In genomic region chr15:78800806-78801205, GRCh38 we compare ENCODE assay signal across 17 cellular contexts. TPM values are rescaled to one million over a fixed set of nuclear protein-coding genes. Genes with fewer than 3 reads are reported as not detected.
A peak's percentile ranks its signal among the peaks of the same experiment; 100 is the strongest.
DNase-seq lines count a peak whose midpoint lies in the region; TF ChIP-seq lines count a peak whose summit lies in the region.
"Had no signal": no experiment of that assay in that cellular context is flagged by ENCODE, and none has a peak within 500 bp of the region (broad histone marks: within the 10 kb centered on the region; RNA-seq: fewer than 3 reads in every experiment).

No MANE protein-coding gene starts in this region.

- peaks cover 4% of the 10 kb centered on the region for H3K79me2 ChIP-seq in osteoblast (ENCODE audit: insufficient read depth, low read length)

- intact Hi-C loops in MCF 10A (cut with micrococcal nuclease) (no loop called here), cardiac septum (cut with DNase I) (no loop called here)

- H3K9me3 Mint-ChIP-seq in endodermal cell (no peaks in the 10 kb centered on the region), MCF 10A (ENCODE audit: unreplicated experiment) (no peaks in the 10 kb centered on the region)
- H3K9me3 Mint-ChIP-seq: CD14-positive monocyte; CD4-positive, alpha-beta memory T cell; IgD-negative memory B cell had no signal

- H3K27me3 Mint-ChIP-seq in endodermal cell (ENCODE audit: insufficient read depth): no peaks in the 10 kb centered on the region
- H3K27me3 Mint-ChIP-seq in MCF 10A (ENCODE audit: insufficient read depth, unreplicated experiment): no peaks in the 10 kb centered on the region
- H3K27me3 Mint-ChIP-seq: IgD-negative memory B cell had no signal

- H3K36me3 ChIP-seq in endodermal cell (ENCODE audit: control insufficient read depth, insufficient read depth, low read length) (no peaks in the 10 kb centered on the region), osteoblast (ENCODE audit: insufficient read depth, low read length) (peaks cover 2% of the 10 kb centered on the region)

- POLR2A ChIA-PET in RWPE1 (lab: Yijun Ruan, JAX; ENCODE audit: low non-redundant PET) (no interaction called here), MCF 10A (lab: Yijun Ruan, JAX) (no interaction called here)

- H2AFZ ChIP-seq in osteoblast (ENCODE audit: low read length): no peak overlapping the region

- no peaks in the 10 kb centered on the region for H4K20me1 ChIP-seq in osteoblast (ENCODE audit: insufficient read depth, low read length)

- H3K27ac Mint-ChIP-seq in endodermal cell (no peak overlapping the region), MCF 10A (ENCODE audit: low read depth, unreplicated experiment) (no peak overlapping the region)
- H3K27ac Mint-ChIP-seq: CD14-positive monocyte; CD4-positive, alpha-beta memory T cell; IgD-negative memory B cell had no signal

- no peaks in the 10 kb centered on the region for H3K4me1 ChIP-seq in endodermal cell (ENCODE audit: control insufficient read depth, insufficient read depth, low read length)
- H3K4me1 ChIP-seq in osteoblast (ENCODE audit: insufficient read depth, low read length): peaks cover 7% of the 10 kb centered on the region

- TF ChIP-seq CTCF in RWPE1 (conservative IDR thresholded peaks at IDR 0.05; ENCODE audit: low read depth): no peak
- peak; percentile 30 for TF ChIP-seq CTCF in endodermal cell (conservative IDR thresholded peaks at IDR 0.05)
- no peak for TF ChIP-seq CTCF in osteoblast (IDR thresholded peaks at IDR 0.05; ENCODE audit: extremely low read depth, low read depth, low read length)
- TF ChIP-seq CTCF in MCF 10A (IDR thresholded peaks at IDR 0.05; ENCODE audit: unreplicated experiment): no peak

- peaks cover 2% of the 10 kb centered on the region for H3K36me3 Mint-ChIP-seq in endodermal cell (ENCODE audit: low read depth)
- H3K36me3 Mint-ChIP-seq in MCF 10A (ENCODE audit: insufficient read depth, unreplicated experiment): peaks cover 4% of the 10 kb centered on the region
- H3K36me3 Mint-ChIP-seq: CD14-positive monocyte; CD4-positive, alpha-beta memory T cell; IgD-negative memory B cell had no signal

- 95 to 97% methylated on average over 21 of the region's 21 CpGs for WGBS in endodermal cell (ENCODE audit: insufficient coverage in 1 of 2, insufficient read length in 1 of 2), 2 experiments

- H3K27ac ChIP-seq in RWPE1: peak overlapping the region; percentile 7; the same call in 1 of the 2 replicates
- no peak overlapping the region for H3K27ac ChIP-seq in endodermal cell (ENCODE audit: low read depth, low read length)
- no peak overlapping the region for H3K27ac ChIP-seq in osteoblast (ENCODE audit: low read depth, low read length)
- H3K27ac ChIP-seq: BLaER1 had no signal

- H3K4me1 Mint-ChIP-seq in endodermal cell (peaks cover 11% of the 10 kb centered on the region), MCF 10A (ENCODE audit: insufficient read depth, unreplicated experiment) (peaks cover 28% of the 10 kb centered on the region)
- H3K4me1 Mint-ChIP-seq: CD14-positive monocyte, IgD-negative memory B cell had no signal

- H3K4me3 Mint-ChIP-seq in endodermal cell: no peak overlapping the region
- H3K4me3 Mint-ChIP-seq in MCF 10A (ENCODE audit: unreplicated experiment): no peak overlapping the region
- H3K4me3 Mint-ChIP-seq: CD14-positive monocyte; CD4-positive, alpha-beta memory T cell; IgD-negative memory B cell had no signal

- H3K4me3 ChIP-seq in endodermal cell (ENCODE audit: low read length): no peak overlapping the region
- no peak overlapping the region for H3K4me3 ChIP-seq in osteoblast (ENCODE audit: insufficient read depth, low read length)
- H3K4me3 ChIP-seq: BLaER1 had no signal

- BruUV-seq in MCF 10A (replicated peaks; lab: Mats Ljungman, UMichigan): no TSS peak

- H3K27me3 ChIP-seq in endodermal cell (ENCODE audit: control insufficient read depth, insufficient read depth, low read length, poor library complexity, severe bottlenecking) (no peaks in the 10 kb centered on the region), osteoblast (ENCODE audit: insufficient read depth, low read length) (no peaks in the 10 kb centered on the region)
- H3K27me3 ChIP-seq: BLaER1 had no signal

- H3K9me3 ChIP-seq in endodermal cell (ENCODE audit: control insufficient read depth, low read length) (no peaks in the 10 kb centered on the region), osteoblast (ENCODE audit: low read depth, low read length) (no peaks in the 10 kb centered on the region)
- H3K9me3 ChIP-seq: BLaER1 had no signal

- no peak overlapping the region for H3K4me2 ChIP-seq in osteoblast (ENCODE audit: insufficient read depth, low read length)
- H3K4me2 ChIP-seq: BLaER1 had no signal

- no peak overlapping the region for H3K9ac ChIP-seq in endodermal cell (ENCODE audit: extremely low read depth, low read length, poor library complexity, severe bottlenecking)
- H3K9ac ChIP-seq: BLaER1 had no signal

- CTCF ChIA-PET in RWPE1 (lab: Yijun Ruan, JAX): no interaction called here
- CTCF ChIA-PET in MCF 10A (lab: Yijun Ruan, JAX): interaction anchor here (0.6 to 1.4 kb wide), 5 partner anchors 11 to 1051 kb away, joined by 3 to 5 read pairs (median 4); no protein-coding TSS in a partner anchor

- DNase-seq in ELF-1 (ENCODE audit: low read depth, low spot score) (peak; percentile 51), RWPE1 (ENCODE audit: low spot score) (no peak), endodermal cell (no peak), osteoblast (ENCODE audit: insufficient read length, low spot score, missing footprints) (peak; percentile 66), NCI-H187 treated with DMSO at 0.1 percent for 48 hours (lab: John Stamatoyannopoulos, UW) (no peak), MCF 10A (ENCODE audit: unreplicated experiment) (no peak), cardiac septum (ENCODE audit: low spot score) (no peak), NCI-H2227 treated with DMSO at 0.1 percent for 48 hours (lab: John Stamatoyannopoulos, UW) (no peak)
- DNase-seq: 8988T; CD4-positive, alpha-beta memory T cell; DMS153; DMS79; GF-D8; HCEC 1CT had no signal

RNA-seq across cellular contexts. Expression of gene ADAMTS7, which starts 10.5 kb away (rescaled TPM):
- total RNA-seq in endodermal cell (10 to 100 TPM; 55.8 to 67.1 TPM), osteoblast (32.4 and 34.0 TPM in 2 replicates), MCF 10A (2022) (10.7 and 10.8 TPM in 2 replicates), cardiac septum (17.8 TPM)
- 58.8 TPM for polyA plus RNA-seq in endodermal cell (2013, experiment 1 of 2)
- polyA plus RNA-seq in endodermal cell (2013, experiment 2 of 2): 53.4 TPM
- total RNA-seq: CD4-positive, alpha-beta memory T cell had no signal
- polyA plus RNA-seq: CD14-positive monocyte; CD4-positive, alpha-beta memory T cell had no signal

Comparison
In these comparisons a context has a peak if more than half of its experiments do, and no peak if none do; other contexts are left out.
1. DNase-seq: peak in ELF-1 (single experiment) and osteoblast (single experiment); none in RWPE1 (single experiment), endodermal cell (single experiment), NCI-H187 treated with DMSO at 0.1 percent for 48 hours (single experiment), MCF 10A (single experiment), cardiac septum (single experiment) and NCI-H2227 treated with DMSO at 0.1 percent for 48 hours (single experiment).